ENCODE assay signal across 7 cellular contexts in genomic region chr13:27171830-27172494, GRCh38. TPM values are rescaled to one million over a fixed set of nuclear protein-coding genes. Genes with fewer than 3 reads are reported as not detected.
A peak's percentile ranks its signal among the peaks of the same experiment; 100 is the strongest.
DNase-seq lines count a peak whose midpoint lies in the region; ATAC-seq, FAIRE-seq and TF ChIP-seq lines count a peak whose summit lies in the region.

No MANE protein-coding gene starts in this region.

- ATAC-seq in GM18499 (IDR thresholded peaks at IDR 0.05; ENCODE audit: insufficient read depth, unreplicated experiment) (peak; percentile 34), HG02798 (IDR thresholded peaks at IDR 0.05; ENCODE audit: poor library complexity, unreplicated experiment) (peak; percentile 84)

- peak overlapping the region; percentile 89 for H3K4me2 ChIP-seq in astrocyte (ENCODE audit: low read length)

- H3K4me1 Mint-ChIP-seq in astrocyte (ENCODE audit: low read depth, unreplicated experiment) = peaks cover 22% of the 10 kb centered on the region

- H3K4me3 Mint-ChIP-seq in astrocyte (ENCODE audit: unreplicated experiment) = peak overlapping the region; percentile 88

- peak overlapping the region; percentile 48 for H2AFZ ChIP-seq in astrocyte (ENCODE audit: low read depth, low read length)

- H3K36me3 ChIP-seq in astrocyte (ENCODE audit: insufficient read depth, low read length) = no peaks in the 10 kb centered on the region

- H3K27me3 Mint-ChIP-seq in astrocyte (ENCODE audit: low read depth, unreplicated experiment) = peaks cover 2% of the 10 kb centered on the region

- FAIRE-seq in astrocyte (lab: Jason Lieb, UNC) = no peak

- H3K4me1 ChIP-seq in astrocyte (ENCODE audit: insufficient read depth, low read length) = peaks cover 17% of the 10 kb centered on the region

- peaks cover 41% of the 10 kb centered on the region for H3K79me2 ChIP-seq in astrocyte (ENCODE audit: insufficient read depth, low read length)

- H3K9me3 ChIP-seq in astrocyte (ENCODE audit: insufficient read depth, low read depth, low read length) = no peaks in the 10 kb centered on the region

- peak overlapping the region; percentile 78 for H3K27ac Mint-ChIP-seq in astrocyte (ENCODE audit: unreplicated experiment)

- H3K9me3 Mint-ChIP-seq in astrocyte (ENCODE audit: unreplicated experiment) = no peaks in the 10 kb centered on the region

- peak overlapping the region; percentile 68 for H3K4me3 ChIP-seq in astrocyte (ENCODE audit: insufficient read depth, low read depth, low read length)

- H4K20me1 ChIP-seq in astrocyte (ENCODE audit: insufficient read depth, low read length) = peaks cover 31% of the 10 kb centered on the region

- DNase-seq in NCI-H146 treated with DMSO at 0.1 percent for 48 hours (lab: John Stamatoyannopoulos, UW; ENCODE audit: unreplicated experiment) = peak; percentile 78
- peak; percentile 89 for DNase-seq in T-helper 22 cell (ENCODE audit: low read depth)
- DNase-seq in astrocyte (ENCODE audit: low read depth) = peak; percentile 78
- DNase-seq in hepatic stellate cell (ENCODE audit: low spot score) = peak; percentile 91
- DNase-seq in retina = peak; percentile 85

- H3K27me3 ChIP-seq in astrocyte (ENCODE audit: insufficient read depth, low read length) = no peaks in the 10 kb centered on the region

- peak overlapping the region; percentile 69 for H3K27ac ChIP-seq in astrocyte (ENCODE audit: low read depth, low read length)

- TF ChIP-seq CTCF in astrocyte (IDR thresholded peaks at IDR 0.05; ENCODE audit: insufficient read depth, low read depth, low read length) = no peak

- peak overlapping the region; percentile 86 for H3K9ac ChIP-seq in astrocyte (ENCODE audit: low read length)

- no peaks in the 10 kb centered on the region for H3K36me3 Mint-ChIP-seq in astrocyte (ENCODE audit: low read depth, unreplicated experiment)

RNA-seq across cellular contexts. Expression of gene USP12, which starts 0.4 kb away (rescaled TPM):
- total RNA-seq in astrocyte = 27.1 and 30.5 TPM in 2 replicates

Comparison
In these comparisons a context has a peak if more than half of its experiments do, and no peak if none do; other contexts are left out.
1. Peak in every context shown above with its lines: DNase-seq, ATAC-seq, H3K4me3 ChIP-seq and H3K27ac ChIP-seq.